In genomic region chr2:118050386-118050785, GRCh38 we compare ENCODE assay signal across 17 cellular contexts. TPM values are rescaled to one million over a fixed set of nuclear protein-coding genes. Genes with fewer than 3 reads are reported as not detected.
DNase-seq lines count a peak whose midpoint lies in the region; TF ChIP-seq lines count a peak whose summit lies in the region.
"Had no signal": no experiment of that assay in that cellular context is flagged by ENCODE, and none has a peak within 500 bp of the region (broad histone marks: within the 10 kb centered on the region; RNA-seq: fewer than 3 reads in every experiment).

No MANE protein-coding gene starts in this region.

- H3K4me3 ChIP-seq in fibroblast of the aortic adventitia (ENCODE audit: low read depth, low read length): no peak overlapping the region
- H3K4me3 ChIP-seq: cardiac muscle cell, gastroesophageal sphincter, SJSA1, uterus had no signal

- no peak for TF ChIP-seq CTCF in fibroblast of the aortic adventitia (IDR thresholded peaks at IDR 0.05; ENCODE audit: insufficient read depth, low read length)

- peak; percentile 85 for DNase-seq in A172 (ENCODE audit: low spot score)
- DNase-seq in EH (ENCODE audit: low read depth): peak; percentile 43
- DNase-seq in NCI-H69 (lab: John Stamatoyannopoulos, UW): peak; percentile 25
- peak; percentile 19 for DNase-seq in fibroblast of the aortic adventitia (ENCODE audit: low read depth)
- DNase-seq in cerebellar nuclear complex (lab: John Stamatoyannopoulos, UW): no peak
- no peak for DNase-seq in putamen (ENCODE audit: low spot score)
- DNase-seq in NCI-H2171 treated with DMSO at 0.1 percent for 48 hours (lab: John Stamatoyannopoulos, UW): no peak
- DNase-seq in inferior parietal cortex (ENCODE audit: extremely low spot score): no peak
- DNase-seq: CD8-positive, alpha-beta memory T cell; erythroblast; KG1; NCI-H1092; stimulated activated CD4-positive, alpha-beta T cell treated with anti-CD3 and anti-CD28 coated beads, Interleukin-12 subunit alpha, Interleukin-12 subunit beta, amount 100 ng/mL, for 4 hours; uterus had no signal

RNA-seq across cellular contexts. Expression of gene CCDC93, which starts 36.5 kb away (rescaled TPM):
- total RNA-seq in A172 (2014; rRNA removed; shearing (Covaris generic)): 15.0 and 21.8 TPM in 2 replicates
- 23.9 and 30.5 TPM in 2 replicates for total RNA-seq in fibroblast of the aortic adventitia (ENCODE audit: low replicate concordance)

RNA-seq across cellular contexts. Expression of gene INSIG2, which starts 37.9 kb away (rescaled TPM):
- 9.3 and 11.8 TPM in 2 replicates for total RNA-seq in A172 (2014; rRNA removed; shearing (Covaris generic))
- 5.3 and 9.5 TPM in 2 replicates for total RNA-seq in fibroblast of the aortic adventitia (ENCODE audit: low replicate concordance)

Comparison
In these comparisons a context has a peak if more than half of its experiments do, and no peak if none do; other contexts are left out.
1. DNase-seq: peak in A172 (single experiment), EH (single experiment), NCI-H69 (single experiment) and fibroblast of the aortic adventitia (single experiment); none in cerebellar nuclear complex (0 of 2), putamen (single experiment), NCI-H2171 treated with DMSO at 0.1 percent for 48 hours (single experiment) and inferior parietal cortex (single experiment).